1 cellular context compared by ENCODE assay signal in the genomic region with DNA sequence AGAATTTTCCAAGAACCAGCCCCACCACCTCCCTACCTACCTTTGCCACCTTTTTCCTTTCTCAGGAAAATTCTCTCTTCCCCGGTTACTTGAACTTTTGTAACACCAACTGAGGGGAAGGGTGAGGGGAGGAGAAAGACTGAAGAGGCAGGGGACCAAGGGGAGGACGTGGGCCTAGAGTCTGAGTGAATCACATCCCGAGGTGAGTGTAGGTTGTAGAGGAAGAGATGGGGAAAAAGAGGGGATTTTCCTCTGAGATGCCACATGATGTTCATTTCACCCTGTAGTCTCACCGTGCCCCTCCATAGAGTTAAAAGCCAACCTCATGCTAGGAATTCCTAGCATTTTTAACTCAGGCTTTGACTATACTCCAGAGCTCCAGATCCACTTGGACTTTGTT.
TF ChIP-seq lines count a peak whose summit lies in the region.

No MANE protein-coding gene starts in this region.

TF ChIP-seq in SK-N-SH, 30 proteins besides CTCF, POLR2A, EP300 and RAD21:
- TF ChIP-seq, protein P1, sequence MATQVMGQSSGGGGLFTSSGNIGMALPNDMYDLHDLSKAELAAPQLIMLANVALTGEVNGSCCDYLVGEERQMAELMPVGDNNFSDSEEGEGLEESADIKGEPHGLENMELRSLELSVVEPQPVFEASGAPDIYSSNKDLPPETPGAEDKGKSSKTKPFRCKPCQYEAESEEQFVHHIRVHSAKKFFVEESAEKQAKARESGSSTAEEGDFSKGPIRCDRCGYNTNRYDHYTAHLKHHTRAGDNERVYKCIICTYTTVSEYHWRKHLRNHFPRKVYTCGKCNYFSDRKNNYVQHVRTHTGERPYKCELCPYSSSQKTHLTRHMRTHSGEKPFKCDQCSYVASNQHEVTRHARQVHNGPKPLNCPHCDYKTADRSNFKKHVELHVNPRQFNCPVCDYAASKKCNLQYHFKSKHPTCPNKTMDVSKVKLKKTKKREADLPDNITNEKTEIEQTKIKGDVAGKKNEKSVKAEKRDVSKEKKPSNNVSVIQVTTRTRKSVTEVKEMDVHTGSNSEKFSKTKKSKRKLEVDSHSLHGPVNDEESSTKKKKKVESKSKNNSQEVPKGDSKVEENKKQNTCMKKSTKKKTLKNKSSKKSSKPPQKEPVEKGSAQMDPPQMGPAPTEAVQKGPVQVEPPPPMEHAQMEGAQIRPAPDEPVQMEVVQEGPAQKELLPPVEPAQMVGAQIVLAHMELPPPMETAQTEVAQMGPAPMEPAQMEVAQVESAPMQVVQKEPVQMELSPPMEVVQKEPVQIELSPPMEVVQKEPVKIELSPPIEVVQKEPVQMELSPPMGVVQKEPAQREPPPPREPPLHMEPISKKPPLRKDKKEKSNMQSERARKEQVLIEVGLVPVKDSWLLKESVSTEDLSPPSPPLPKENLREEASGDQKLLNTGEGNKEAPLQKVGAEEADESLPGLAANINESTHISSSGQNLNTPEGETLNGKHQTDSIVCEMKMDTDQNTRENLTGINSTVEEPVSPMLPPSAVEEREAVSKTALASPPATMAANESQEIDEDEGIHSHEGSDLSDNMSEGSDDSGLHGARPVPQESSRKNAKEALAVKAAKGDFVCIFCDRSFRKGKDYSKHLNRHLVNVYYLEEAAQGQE (IDR thresholded peaks at IDR 0.05; ENCODE audit: low read depth, low read length), result no peak
- TF ChIP-seq, protein P2, sequence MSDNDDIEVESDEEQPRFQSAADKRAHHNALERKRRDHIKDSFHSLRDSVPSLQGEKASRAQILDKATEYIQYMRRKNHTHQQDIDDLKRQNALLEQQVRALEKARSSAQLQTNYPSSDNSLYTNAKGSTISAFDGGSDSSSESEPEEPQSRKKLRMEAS (IDR thresholded peaks at IDR 0.05; ENCODE audit: low read depth), result no peak
- TF ChIP-seq RCOR1 (IDR thresholded peaks at IDR 0.05; ENCODE audit: low read length) (no peak), ELF1 (IDR thresholded peaks at IDR 0.05) (no peak), JUND (IDR thresholded peaks at IDR 0.05) (no peak), SIN3A (IDR thresholded peaks at IDR 0.05; ENCODE audit: borderline replicate concordance, low read depth, low read length) (no peak)
- TF ChIP-seq, protein P3, sequence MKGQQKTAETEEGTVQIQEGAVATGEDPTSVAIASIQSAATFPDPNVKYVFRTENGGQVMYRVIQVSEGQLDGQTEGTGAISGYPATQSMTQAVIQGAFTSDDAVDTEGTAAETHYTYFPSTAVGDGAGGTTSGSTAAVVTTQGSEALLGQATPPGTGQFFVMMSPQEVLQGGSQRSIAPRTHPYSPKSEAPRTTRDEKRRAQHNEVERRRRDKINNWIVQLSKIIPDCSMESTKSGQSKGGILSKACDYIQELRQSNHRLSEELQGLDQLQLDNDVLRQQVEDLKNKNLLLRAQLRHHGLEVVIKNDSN (IDR thresholded peaks at IDR 0.05; ENCODE audit: borderline replicate concordance, low read depth), result no peak
